Comparison of ENCODE assay signal across 24 cellular contexts in the genomic region with DNA sequence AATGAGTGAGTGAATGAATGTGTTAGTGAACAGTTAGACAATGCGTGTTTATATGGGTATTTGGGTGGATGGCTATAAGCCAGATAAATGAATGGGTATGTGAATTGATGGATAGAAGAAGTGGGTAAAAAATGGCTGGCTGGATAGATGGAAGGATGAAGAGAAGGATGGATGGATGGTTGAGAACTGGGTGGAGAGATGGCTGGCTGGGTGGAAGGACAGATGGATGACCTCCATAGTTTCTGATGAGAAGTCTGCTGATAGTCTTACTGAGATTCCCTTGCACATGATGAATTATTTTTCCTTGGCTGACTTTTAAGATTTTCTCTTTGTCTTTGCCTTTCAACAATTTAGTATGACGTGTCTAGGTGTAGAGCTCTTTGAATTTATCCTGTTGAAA. TPM values are rescaled to one million over a fixed set of nuclear protein-coding genes. Genes with fewer than 3 reads are reported as not detected.
DNase-seq lines count a peak whose midpoint lies in the region; ATAC-seq, FAIRE-seq and TF ChIP-seq lines count a peak whose summit lies in the region.
"Had no signal": no experiment of that assay in that cellular context is flagged by ENCODE, and none has a peak within 500 bp of the region (broad histone marks: within the 10 kb centered on the region; RNA-seq: fewer than 3 reads in every experiment).

No MANE protein-coding gene starts in this region.

- no peak overlapping the region for H2AFZ ChIP-seq in HepG2 (ENCODE audit: low read length)
- H2AFZ ChIP-seq in K562 (ENCODE audit: low read depth, low read length) = no peak overlapping the region
- H2AFZ ChIP-seq in osteoblast (ENCODE audit: low read length) = no peak overlapping the region

- H3K4me1 ChIP-seq in HepG2 (ENCODE audit: insufficient read depth, low read length) (no peaks in the 10 kb centered on the region), right lobe of liver (no peaks in the 10 kb centered on the region), K562 (replicated peaks in 1 of 2; ENCODE audit: control insufficient read depth in 2 of 2, insufficient read depth in 2 of 2, low read length in 2 of 2) (peaks cover 0 to 4% of the 10 kb centered on the region in 2 experiments; a peak in 1 of 5 replicates), osteoblast (ENCODE audit: insufficient read depth, low read length) (no peaks in the 10 kb centered on the region)
- H3K4me1 ChIP-seq: Caco-2 had no signal

- in situ Hi-C loops in HepG2 (cut with HindIII; ENCODE audit: extremely low pct_ligation_motif_present, low pct_unique_long_range_greater_than_20kb) (no loop called here), K562 (cut with MboI) (no loop called here)

- DNase-seq in HepG2 (ENCODE audit: low spot score) (no peak), right lobe of liver (no peak), WTC11 (ENCODE audit: low spot score) (no peak), K562 (ENCODE audit: extremely low read depth in 1 of 4, low spot score in 3 of 4) (no peak), osteoblast (ENCODE audit: insufficient read length, low spot score, missing footprints) (peak; percentile 14), MCF 10A (ENCODE audit: unreplicated experiment) (no peak), HCEC 1CT (no peak)
- no peak for DNase-seq in stimulated activated CD4-positive, alpha-beta T cell treated with anti-CD3 and anti-CD28 coated beads, Interleukin-4, amount 100 ng/mL, for 1 hour
- DNase-seq: AML-193; Caco-2; Calu3; CD4-positive, alpha-beta T cell; CD8-positive, alpha-beta T cell; DMS79 treated with DMSO at 0.1 percent for 48 hours; GF-D8 had no signal

- TF ChIP-seq RAD21 in HepG2 (CRISPR knock-in tag; IDR thresholded peaks at IDR 0.05) (no peak), K562 (CRISPR knock-in tag; conservative IDR thresholded peaks at IDR 0.05 in 1 of 2, IDR thresholded peaks at IDR 0.05 in 1 of 2) (no peak)

- peaks cover 13% of the 10 kb centered on the region; the same call in 1 of the 2 replicates for H3K9me3 Mint-ChIP-seq in WTC11
- H3K9me3 Mint-ChIP-seq in MCF 10A (ENCODE audit: unreplicated experiment) = peaks cover 28% of the 10 kb centered on the region

- H3K27ac ChIP-seq in HepG2 (ENCODE audit: extremely low read length, insufficient read depth, low read length) = no peak overlapping the region
- no peak overlapping the region for H3K27ac ChIP-seq in right lobe of liver
- H3K27ac ChIP-seq in K562 (ENCODE audit: extremely low read depth, low read depth, low read length) = no peak overlapping the region
- no peak overlapping the region for H3K27ac ChIP-seq in osteoblast (ENCODE audit: low read depth, low read length)
- H3K27ac ChIP-seq: 22Rv1; BLaER1 treated with 17β-estradiol and CSF1 and Interleukin-3, amounts not matched to agents 10 nM and 100 nM; C4-2B had no signal

- TF ChIP-seq EP300 in HepG2 (IDR thresholded peaks at IDR 0.05; ENCODE audit: low read depth in 2 of 2, low read length in 2 of 2) (no peak), HepG2 (CRISPR knock-in tag; IDR thresholded peaks at IDR 0.05; ENCODE audit: borderline replicate concordance) (no peak), K562 (IDR thresholded peaks at IDR 0.05; ENCODE audit: low read length) (no peak)

- FAIRE-seq in HepG2 (lab: Jason Lieb, UNC) = no peak
- FAIRE-seq in K562 (lab: Jason Lieb, UNC) = no peak
- FAIRE-seq: A204.1, D721Med, G401.6, GM12891, GM19239 had no signal

- BruUV-seq in HepG2 (replicated peaks; lab: Mats Ljungman, UMichigan) = no TSS peak
- no TSS peak for BruUV-seq in K562 (replicated peaks; lab: Mats Ljungman, UMichigan)
- no TSS peak for BruUV-seq in MCF 10A (replicated peaks; lab: Mats Ljungman, UMichigan)

- POLR2A ChIA-PET in HepG2 (lab: Yijun Ruan, JAX) (no interaction called here), WTC11 (lab: Charles Lee) (interaction anchor here (0.7 kb wide), 1 partner anchor 199 kb away, joined by 4 read pairs; no protein-coding TSS in a partner anchor), K562 (lab: Yijun Ruan, JAX) (no interaction called here), MCF 10A (lab: Yijun Ruan, JAX) (no interaction called here)

- H3K27ac Mint-ChIP-seq in WTC11 = no peak overlapping the region
- H3K27ac Mint-ChIP-seq in MCF 10A (ENCODE audit: low read depth, unreplicated experiment) = no peak overlapping the region
- H3K27ac Mint-ChIP-seq: B cell; CD4-positive, alpha-beta T cell; CD8-positive, alpha-beta T cell had no signal

- peaks cover 59% of the 10 kb centered on the region for H3K36me3 Mint-ChIP-seq in WTC11
- H3K36me3 Mint-ChIP-seq in MCF 10A (ENCODE audit: insufficient read depth, unreplicated experiment) = no peaks in the 10 kb centered on the region
- H3K36me3 Mint-ChIP-seq: CD8-positive, alpha-beta T cell had no signal

- H3K4me3 ChIP-seq in HepG2 (replicated peaks in 1 of 3; ENCODE audit: insufficient read depth in 1 of 3, low read depth in 2 of 3, low read length in 3 of 3) = no peak overlapping the region
- no peak overlapping the region for H3K4me3 ChIP-seq in right lobe of liver
- H3K4me3 ChIP-seq in K562 = no peak overlapping the region
- H3K4me3 ChIP-seq in osteoblast (ENCODE audit: insufficient read depth, low read length) = no peak overlapping the region
- H3K4me3 ChIP-seq: BLaER1 treated with 17β-estradiol and CSF1 and Interleukin-3, amounts not matched to agents 10 nM and 100 nM had no signal

- CTCF ChIA-PET in HepG2 (lab: Yijun Ruan, JAX; ENCODE audit: low intra/inter-chr PET ratio, low total read pairs) (no interaction called here), WTC11 (lab: Charles Lee) (interaction anchor here (1.5 kb wide), 1 partner anchor 88 kb away, joined by 6 read pairs; the partner anchor contains the start of gene FAM98C), K562 (lab: Yijun Ruan, JAX; ENCODE audit: low intra/inter-chr PET ratio) (no interaction called here), MCF 10A (lab: Yijun Ruan, JAX) (interaction anchor here (0.6 kb wide), 1 partner anchor 200 kb away, joined by 5 read pairs; no protein-coding TSS in a partner anchor)

- no peaks in the 10 kb centered on the region for H3K36me3 ChIP-seq in HepG2 (replicated peaks in 1 of 2; ENCODE audit: control insufficient read depth in 1 of 2, insufficient read depth in 2 of 2, low read length in 2 of 2)
- no peaks in the 10 kb centered on the region for H3K36me3 ChIP-seq in right lobe of liver
- peaks cover 26% of the 10 kb centered on the region; the same call in 2 of the 3 replicates for H3K36me3 ChIP-seq in K562 (ENCODE audit: control insufficient read depth, insufficient read depth, low read length)
- H3K36me3 ChIP-seq in osteoblast (ENCODE audit: insufficient read depth, low read length) = no peaks in the 10 kb centered on the region

- H3K4me2 ChIP-seq in HepG2 (ENCODE audit: low read depth, low read length) = no peak overlapping the region
- no peak overlapping the region for H3K4me2 ChIP-seq in K562 (ENCODE audit: insufficient read depth, low read length)
- H3K4me2 ChIP-seq in osteoblast (ENCODE audit: insufficient read depth, low read length) = no peak overlapping the region
- H3K4me2 ChIP-seq: BLaER1 treated with 17β-estradiol and CSF1 and Interleukin-3, amounts not matched to agents 10 nM and 100 nM had no signal

- TF ChIP-seq POLR2A in HepG2 (IDR thresholded peaks at IDR 0.05; ENCODE audit: insufficient read depth in 1 of 2, low read depth in 2 of 2, low read length in 2 of 2) (no peak), right lobe of liver (IDR thresholded peaks at IDR 0.05) (no peak), K562 (conservative IDR thresholded peaks at IDR 0.05) (no peak)

- H3K4me3 Mint-ChIP-seq in WTC11 (no peak overlapping the region), MCF 10A (ENCODE audit: unreplicated experiment) (no peak overlapping the region)
- H3K4me3 Mint-ChIP-seq: B cell; CD4-positive, alpha-beta T cell; CD8-positive, alpha-beta T cell had no signal

- no peaks in the 10 kb centered on the region for H3K9me3 ChIP-seq in HepG2 (ENCODE audit: low read length)
- H3K9me3 ChIP-seq in right lobe of liver = no peaks in the 10 kb centered on the region
- H3K9me3 ChIP-seq in K562 (replicated peaks; ENCODE audit: control insufficient read depth, insufficient read depth, low read depth, low read length) = no peaks in the 10 kb centered on the region
- H3K9me3 ChIP-seq in osteoblast (ENCODE audit: low read depth, low read length) = no peaks in the 10 kb centered on the region
- H3K9me3 ChIP-seq: Caco-2 had no signal

- no peaks in the 10 kb centered on the region for H3K79me2 ChIP-seq in HepG2 (ENCODE audit: insufficient read depth, low read length)
- H3K79me2 ChIP-seq in K562 (ENCODE audit: control insufficient read depth, insufficient read depth, low read length) = no peaks in the 10 kb centered on the region
- no peaks in the 10 kb centered on the region for H3K79me2 ChIP-seq in osteoblast (ENCODE audit: insufficient read depth, low read length)

- ATAC-seq in HepG2 = no peak
- no peak for ATAC-seq in right lobe of liver
- no peak for ATAC-seq in WTC11
- no peak for ATAC-seq in K562
- ATAC-seq: CD8-positive, alpha-beta T cell had no signal

- H3K27me3 ChIP-seq in HepG2 (ENCODE audit: control insufficient read depth in 1 of 2, insufficient read depth in 2 of 2, low read length in 2 of 2) (peaks cover 1 to 13% of the 10 kb centered on the region in 2 experiments; a peak in 3 of 5 replicates), right lobe of liver (no peaks in the 10 kb centered on the region), K562 (ENCODE audit: control insufficient read depth in 2 of 2, insufficient read depth in 2 of 2, low read length in 2 of 2) (no peaks in the 10 kb centered on the region), osteoblast (ENCODE audit: insufficient read depth, low read length) (no peaks in the 10 kb centered on the region)
- H3K27me3 ChIP-seq: BLaER1 treated with 17β-estradiol and CSF1 and Interleukin-3, amounts not matched to agents 10 nM and 100 nM had no signal

- TF ChIP-seq CTCF in HepG2 (CRISPR knock-in tag; IDR thresholded peaks at IDR 0.05) = no peak
- no peak for TF ChIP-seq CTCF in right lobe of liver (IDR thresholded peaks at IDR 0.05)
- no peak for TF ChIP-seq CTCF in WTC11 (IDR thresholded peaks at IDR 0.05)
- TF ChIP-seq CTCF in K562 (IDR thresholded peaks at IDR 0.05 in 2 of 3, conservative IDR thresholded peaks at IDR 0.05 in 1 of 3; ENCODE audit: insufficient read depth in 2 of 3, low read depth in 1 of 3, low read length in 3 of 3) = no peak
- TF ChIP-seq CTCF in osteoblast (IDR thresholded peaks at IDR 0.05; ENCODE audit: extremely low read depth, low read depth, low read length) = no peak
- no peak for TF ChIP-seq CTCF in MCF 10A (IDR thresholded peaks at IDR 0.05; ENCODE audit: unreplicated experiment)

- H3K9ac ChIP-seq in HepG2 (ENCODE audit: insufficient read depth, low read depth, low read length) = no peak overlapping the region
- no peak overlapping the region for H3K9ac ChIP-seq in K562 (ENCODE audit: insufficient read depth in 1 of 2, low read depth in 2 of 2, low read length in 2 of 2)
- H3K9ac ChIP-seq: BLaER1 treated with 17β-estradiol and CSF1 and Interleukin-3, amounts not matched to agents 10 nM and 100 nM had no signal

- H3K9me1 ChIP-seq in K562 (ENCODE audit: control insufficient read depth, insufficient read depth, low read length) = no peaks in the 10 kb centered on the region

- peaks cover 12% of the 10 kb centered on the region for H3K4me1 Mint-ChIP-seq in WTC11
- H3K4me1 Mint-ChIP-seq in MCF 10A (ENCODE audit: insufficient read depth, unreplicated experiment) = no peaks in the 10 kb centered on the region

- 31% methylated on average over 2 of the region's 2 CpGs for whole genome bisulfite sequencing in HepG2 (ENCODE audit: low lambda C conversion rate)
- 76% methylated on average over 2 of the region's 2 CpGs for WGBS in right lobe of liver (ENCODE audit: insufficient coverage, low coverage, low lambda C conversion rate, missing lambda C conversion rate)
- 77% methylated on average over 2 of the region's 2 CpGs for WGBS in K562 (ENCODE audit: insufficient coverage, low coverage, missing lambda C conversion rate)

- H3K27me3 Mint-ChIP-seq in WTC11 (ENCODE audit: low read depth) (no peaks in the 10 kb centered on the region), MCF 10A (ENCODE audit: insufficient read depth, unreplicated experiment) (peaks cover 64% of the 10 kb centered on the region)

- intact Hi-C loops in HepG2 (cut with micrococcal nuclease; ENCODE audit: unreplicated experiment) = no loop called here
- intact Hi-C loops in right lobe of liver (cut with DNase I) = no loop called here
- intact Hi-C loops in K562 (cut with micrococcal nuclease) = no loop called here
- intact Hi-C loops in MCF 10A (cut with micrococcal nuclease) = no loop called here

- no peaks in the 10 kb centered on the region; the same call in 1 of the 2 replicates for H4K20me1 ChIP-seq in HepG2 (ENCODE audit: insufficient read depth, low read length)
- H4K20me1 ChIP-seq in K562 (replicated peaks; ENCODE audit: control insufficient read depth, insufficient read depth, low read length) = no peaks in the 10 kb centered on the region
- H4K20me1 ChIP-seq in osteoblast (ENCODE audit: insufficient read depth, low read length) = no peaks in the 10 kb centered on the region
- H4K20me1 ChIP-seq: BLaER1 treated with 17β-estradiol and CSF1 and Interleukin-3, amounts not matched to agents 10 nM and 100 nM had no signal

RNA-seq across cellular contexts. Expression of gene RYR1, which starts 57.4 kb away (rescaled TPM):
- total RNA-seq in HepG2 (2016; rRNA removed; fragmentation: Illumina TruSeq; extraction: Trizol) (not detected in 2 replicates), right lobe of liver (1 to 10 TPM in 1 of 6 experiments, under 1 TPM in 5; 0.12 to 1.1 (median 0.49) TPM), WTC11 (2021) (19.8 to 24.2 TPM (median 21.1 TPM) in 3 replicates), K562 (2014; rRNA removed) (4.6 and 5.1 TPM in 2 replicates), K562 (2014; rRNA removed; fragmentation: Illumina TruSeq; extraction: Trizol) (2.3 and 2.9 TPM in 2 replicates), K562 (2015; rRNA removed; fragmentation: Illumina TruSeq; extraction: Trizol) (2.7 and 3.1 TPM in 2 replicates), K562 (2021) (5.3 and 7.4 TPM in 2 replicates), osteoblast (under 0.01 TPM in 2 replicates), MCF 10A (2022) (0.28 and 0.32 TPM in 2 replicates)
- not detected in 2 replicates for total RNA-seq in HepG2 (2016; cell fraction: cytosol; rRNA removed; fragmentation: Illumina TruSeq; extraction: Trizol; ENCODE audit: low read depth)
- total RNA-seq in HepG2 (2016; cell fraction: insoluble cytoplasmic fraction; rRNA removed; fragmentation: Illumina TruSeq; extraction: Trizol) = not detected in 2 replicates
- not detected in 2 replicates for total RNA-seq in HepG2 (2016; cell fraction: membrane; rRNA removed; fragmentation: Illumina TruSeq; extraction: Trizol)
- total RNA-seq in HepG2 (2016; cell fraction: nucleus; rRNA removed; fragmentation: Illumina TruSeq; extraction: Trizol) = not detected in 2 replicates
- polyA plus RNA-seq in HepG2 (2011; rRNA removed) (0.03 and 0.14 TPM in 2 replicates), K562 (2011; rRNA removed) (3.0 and 3.7 TPM in 2 replicates), K562 (2014; fragmentation: Illumina TruSeq; extraction: Trizol) (6.0 and 7.4 TPM in 2 replicates), K562 (2014; fragmentation: Nextera tagmentation; extraction: Ambion mirVana) (under 1 TPM; 0.11 to 0.58 TPM), K562 (2014; rRNA removed) (5.6 and 6.6 TPM in 2 replicates)
- polyA plus RNA-seq in HepG2 (2011; cell fraction: cytosol; rRNA removed) = 0.03 TPM in 1 of 2 replicates, not detected in the other
- polyA plus RNA-seq in HepG2 (2011; cell fraction: nucleus; rRNA removed) = 0.69 and 0.71 TPM in 2 replicates
- 0.05 and 0.35 TPM in 2 replicates for polyA plus RNA-seq in HepG2 (2012)
- not detected in 2 replicates for polyA plus RNA-seq in HepG2 (2016; cell fraction: cytosol; fragmentation: Illumina TruSeq; extraction: Trizol; ENCODE audit: low read depth)
- not detected in 2 replicates for polyA plus RNA-seq in HepG2 (2016; cell fraction: insoluble cytoplasmic fraction; fragmentation: Illumina TruSeq; extraction: Trizol; ENCODE audit: low read depth)
- polyA plus RNA-seq in HepG2 (2016; cell fraction: membrane; fragmentation: Illumina TruSeq; extraction: Trizol; ENCODE audit: low read depth) = not detected in 2 replicates
- 0.05 TPM in 1 of 2 replicates, not detected in the other for polyA plus RNA-seq in HepG2 (2016; cell fraction: nucleus; fragmentation: Illumina TruSeq; extraction: Trizol; ENCODE audit: insufficient read depth, low read depth)
- 0.05 and 0.40 TPM in 2 replicates for polyA minus RNA-seq in HepG2 (2011; rRNA and poly(A)+ RNA removed; ENCODE audit: low replicate concordance)
- polyA minus RNA-seq in HepG2 (2011; cell fraction: cytosol; rRNA and poly(A)+ RNA removed) = not detected in 2 replicates
- polyA minus RNA-seq in HepG2 (2011; cell fraction: nucleus; rRNA and poly(A)+ RNA removed) = 0.13 TPM in 1 of 2 replicates, not detected in the other
- total RNA-seq in K562 (2011; cell fraction: chromatin; rRNA removed; ENCODE audit: low replicate concordance) = 52.1 and 114 TPM in 2 replicates
- total RNA-seq in K562 (2011; cell fraction: nucleolus; rRNA removed) = 41.3 and 44.4 TPM in 2 replicates
- total RNA-seq in K562 (2011; cell fraction: nucleoplasm; rRNA removed) = 47.0 and 64.5 TPM in 2 replicates
- 3.6 and 4.2 TPM in 2 replicates for polyA plus RNA-seq in K562 (2011; cell fraction: cytosol; rRNA removed)
- polyA plus RNA-seq in K562 (2011; cell fraction: nucleus; rRNA removed) = 23.2 and 44.6 TPM in 2 replicates
- polyA plus RNA-seq in K562 (2012) = 6.7 and 7.4 TPM in 2 replicates
- polyA minus RNA-seq in K562 (2011; rRNA and poly(A)+ RNA removed) = 2.7 and 10.5 TPM in 2 replicates
- polyA minus RNA-seq in K562 (2011; cell fraction: cytosol; rRNA and poly(A)+ RNA removed) = 3.2 and 9.9 TPM in 2 replicates
- polyA minus RNA-seq in K562 (2011; cell fraction: nucleus; rRNA and poly(A)+ RNA removed) = 9.3 and 13.7 TPM in 2 replicates

Comparison
In these comparisons a context has a peak if more than half of its experiments do, and no peak if none do; other contexts are left out.
1. CTCF ChIA-PET loops: an anchor here in WTC11 (1.5 kb wide) and MCF 10A (0.6 kb wide); none called in HepG2 and K562.
2. Of the 241 proteins assayed by ChIP-seq in both HepG2 and K562: peak only in HepG2: none; only in K562: CBX5 and ZNF24; in both: none; in neither: 238; mixed calls (peak in some experiments, not most) for 1.